ENCODE assay signal across 27 cellular contexts in the genomic region with DNA sequence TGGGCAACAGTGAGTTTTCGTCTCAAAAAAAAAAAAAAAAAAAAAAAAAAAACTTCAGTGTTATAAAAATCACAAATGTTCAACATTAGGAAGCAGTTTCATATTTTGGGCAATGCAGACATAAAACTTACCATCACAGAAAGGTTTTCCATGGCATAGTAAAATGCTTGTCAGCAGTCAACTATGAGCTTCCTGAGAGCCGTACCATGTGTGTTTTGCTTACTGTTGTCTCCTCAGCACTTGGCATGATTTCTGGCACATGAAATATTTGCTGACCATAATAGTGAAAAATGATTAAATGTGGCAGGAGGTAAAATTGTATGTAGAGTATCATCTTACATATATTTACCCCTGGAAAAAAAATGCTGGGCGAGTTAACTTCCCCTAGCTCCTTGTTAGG.
"Had no signal": no experiment of that assay in that cellular context is flagged by ENCODE, and none has a peak within 500 bp of the region (broad histone marks: within the 10 kb centered on the region; RNA-seq: fewer than 3 reads in every experiment).

No MANE protein-coding gene starts in this region.

- ATAC-seq: activated CD4-positive, alpha-beta T cell treated with anti-CD3 and anti-CD28 coated beads for 36 hours; activated CD4-positive, CD25-positive, alpha-beta regulatory T cell treated with anti-CD3 and anti-CD28 coated beads, Interleukin-2, amount 50 U/mL, for 24 hours; activated CD8-positive, alpha-beta memory T cell treated with anti-CD3 and anti-CD28 coated beads, Interleukin-2, amount 10 ng/mL, durations not matched to agents 7 days and 5 days; activated CD8-positive, alpha-beta T cell treated with anti-CD3 and anti-CD28 coated beads, Interleukin-2, amount 10 ng/mL, durations not matched to agents 7 days and 5 days; activated naive CD8-positive, alpha-beta T cell treated with anti-CD3 and anti-CD28 coated beads, Interleukin-2, amount 50 U/mL, for 24 hours; WTC11 had no signal

- DNase-seq: activated CD4-positive, alpha-beta memory T cell treated with anti-CD3 and anti-CD28 coated beads, Interleukin-2, amount 10 ng/mL, durations not matched to agents 7 days and 5 days; activated CD4-positive, alpha-beta T cell treated with anti-CD3 and anti-CD28 coated beads for 1 hour; activated CD4-positive, alpha-beta T cell treated with anti-CD3 and anti-CD28 coated beads for 36 hours; activated CD4-positive, alpha-beta T cell treated with anti-CD3 and anti-CD28 coated beads for 48 hours; activated CD4-positive, alpha-beta T cell treated with anti-CD3 and anti-CD28 coated beads, Interleukin-2, amount 10 ng/mL, durations not matched to agents 7 days and 5 days; activated CD4-positive, alpha-beta T cell treated with anti-CD3 and anti-CD28 coated beads, Interleukin-2, amount 50 U/mL, for 48 hours; activated CD4-positive, CD25-positive, alpha-beta regulatory T cell; activated CD8-positive, alpha-beta memory T cell treated with anti-CD3 and anti-CD28 coated beads for 24 hours; activated CD8-positive, alpha-beta memory T cell treated with anti-CD3 and anti-CD28 coated beads, Interleukin-2, amount 10 ng/mL, durations not matched to agents 7 days and 5 days; activated CD8-positive, alpha-beta memory T cell treated with anti-CD3 and anti-CD28 coated beads, Interleukin-2, amount 50 U/mL, for 48 hours; activated CD8-positive, alpha-beta T cell treated with anti-CD3 and anti-CD28 coated beads, Interleukin-2, amount 10 ng/mL, durations not matched to agents 7 days and 5 days; activated effector memory CD4-positive, alpha-beta T cell treated with Interleukin-2 at 50 U/mL for 16 hours; activated gamma-delta T cell; activated naive CD4-positive, alpha-beta T cell treated with anti-CD3 and anti-CD28 coated beads, Interleukin-2, amount 10 ng/mL, durations not matched to agents 7 days and 5 days; activated naive CD4-positive, alpha-beta T cell treated with Interleukin-2 at 50 U/mL for 16 hours; activated naive CD8-positive, alpha-beta T cell treated with anti-CD3 and anti-CD28 coated beads, Interleukin-2, amount 10 ng/mL, durations not matched to agents 7 days and 5 days; activated naive CD8-positive, alpha-beta T cell treated with anti-CD3 and anti-CD28 coated beads, Interleukin-2, amount 50 U/mL, for 24 hours; activated T-cell treated with anti-CD3 and anti-CD28 coated beads, Interleukin-2, amount 50 U/mL, for 24 hours; activated T-cell treated with anti-CD3 and anti-CD28 coated beads, Interleukin-2, amount 50 U/mL, for 48 hours; amygdala; anterior cingulate cortex; caudate nucleus; cerebellar nuclear complex; T-helper 2 cell; T-helper 9 cell had no signal
